ENCODE assay signal across 1 cellular context in the genomic region with DNA sequence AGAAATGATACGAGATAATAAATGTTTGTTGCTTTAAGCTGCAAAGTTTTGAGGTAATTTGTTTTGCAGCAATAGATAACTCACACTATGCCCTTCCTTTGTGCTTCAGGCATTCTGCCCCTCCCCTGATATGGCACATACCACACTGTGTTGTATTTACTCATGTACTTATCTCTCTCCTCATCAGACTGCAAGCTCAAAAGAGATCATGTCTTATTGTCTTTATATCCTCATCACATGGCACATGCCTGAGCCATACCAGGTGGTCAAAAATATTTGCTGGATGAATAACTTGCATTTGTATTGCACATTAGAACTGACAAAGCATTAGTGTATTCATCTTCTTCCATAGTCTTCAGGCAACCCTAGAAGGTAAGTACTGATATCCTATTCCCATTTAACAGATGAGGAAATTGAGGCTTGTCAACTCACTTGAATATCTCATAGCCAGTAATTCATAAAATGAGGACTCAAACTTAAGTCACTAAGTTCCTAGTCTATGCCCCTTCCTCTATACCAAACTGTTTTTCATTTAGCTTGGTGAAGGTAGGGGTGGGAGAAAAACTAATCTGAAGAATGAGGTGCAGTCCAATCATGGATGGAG.
A peak's percentile ranks its signal among the peaks of the same experiment; 100 is the strongest.
TF ChIP-seq lines count a peak whose summit lies in the region.

No MANE protein-coding gene starts in this region.

TF ChIP-seq in HepG2, 621 proteins besides CTCF, POLR2A, EP300 and RAD21 (continued from another document):
- no peak for TF ChIP-seq SOX6 (IDR thresholded peaks at IDR 0.05)
- peak; percentile 63; the same call in 1 of the 2 replicates for TF ChIP-seq SOX6 (CRISPR knock-in tag; IDR thresholded peaks at IDR 0.05)
- no peak for TF ChIP-seq HOXA5 (CRISPR knock-in tag; IDR thresholded peaks at IDR 0.05)
- no peak for TF ChIP-seq ZKSCAN1 (IDR thresholded peaks at IDR 0.05; ENCODE audit: low read length)
- TF ChIP-seq SOX13 (IDR thresholded peaks at IDR 0.05) = no peak
- peak in 1 of 2 experiments; percentile 85; a peak in 2 of 4 replicates for TF ChIP-seq SOX13 (CRISPR knock-in tag; conservative IDR thresholded peaks at IDR 0.05 in 1 of 2, IDR thresholded peaks at IDR 0.05 in 1 of 2)
- no peak for TF ChIP-seq ZNF747 (CRISPR knock-in tag; IDR thresholded peaks at IDR 0.05; ENCODE audit: borderline replicate concordance)
- TF ChIP-seq ZSCAN9 (CRISPR knock-in tag; IDR thresholded peaks at IDR 0.05; ENCODE audit: borderline replicate concordance) = no peak
- TF ChIP-seq ZNF629 (CRISPR knock-in tag; conservative IDR thresholded peaks at IDR 0.05) = peak; percentile 85
- no peak for TF ChIP-seq STAT5B (CRISPR knock-in tag; IDR thresholded peaks at IDR 0.05)
